29 cellular contexts compared by ENCODE assay signal in the genomic region with DNA sequence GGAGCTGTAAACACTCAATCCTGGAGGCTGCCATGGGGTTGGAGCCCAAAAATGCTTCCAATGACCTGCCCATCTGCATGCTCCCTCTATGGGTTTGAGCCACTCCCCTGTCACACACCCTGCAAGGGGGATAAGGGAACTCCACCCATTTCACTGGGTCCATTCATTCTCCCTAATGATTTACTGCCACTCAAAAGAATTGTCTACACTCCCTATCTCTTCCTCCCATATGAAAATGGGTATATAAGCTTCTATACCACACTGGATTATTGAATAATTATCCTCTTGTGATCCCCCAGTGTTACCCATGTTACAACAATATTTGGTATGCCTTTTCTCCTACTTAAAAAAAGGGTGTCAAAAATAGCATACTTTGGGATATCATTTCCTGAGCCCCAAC.
"Had no signal": no experiment of that assay in that cellular context is flagged by ENCODE, and none has a peak within 500 bp of the region (broad histone marks: within the 10 kb centered on the region; RNA-seq: fewer than 3 reads in every experiment).

No MANE protein-coding gene starts in this region.

- H3K79me2 ChIP-seq: parathyroid adenoma had no signal

- H3K9me3 Mint-ChIP-seq: stimulated activated naive CD8-positive, alpha-beta T cell treated with anti-CD3 and anti-CD28 coated beads, Interleukin-15, Interleukin-2, amounts not matched to agents 100 ng/mL and 50 ng/mL, for 24 hours had no signal

- H3K27me3 ChIP-seq: neural progenitor cell, ovary, right lobe of liver, sigmoid colon, stomach, thyroid gland, tibial nerve, upper lobe of left lung, uterus had no signal

- DNase-seq: naive thymus-derived CD4-positive, alpha-beta T cell; natural killer cell; occipital lobe; ovary; posterior cingulate gyrus; psoas muscle; right cardiac atrium; right lobe of liver; sigmoid colon; small intestine; stimulated activated CD4-positive, alpha-beta T cell treated with anti-CD3 and anti-CD28 coated beads, Interleukin-15, amount 100 ng/mL, for 24 hours; stimulated activated CD4-positive, alpha-beta T cell treated with anti-CD3 and anti-CD28 coated beads, Interleukin-2, amount 100 ng/mL, for 24 hours; stimulated activated CD4-positive, alpha-beta T cell treated with anti-CD3 and anti-CD28 coated beads, Interleukin-2, amount 100 ng/mL, for 48 hours; stimulated activated CD4-positive, alpha-beta T cell treated with anti-CD3 and anti-CD28 coated beads, Interleukin-4, amount 100 ng/mL, for 4 hours; stimulated activated CD8-positive, alpha-beta memory T cell treated with anti-CD3 and anti-CD28 coated beads, Interleukin-4, amount 100 ng/mL, for 48 hours; stimulated activated naive B cell treated with anti-CD40 and anti-IgM and Interleukin-4, amounts not matched to agents 10 μg/mL and 1 μg/mL and 100 μg/mL, for 72 hours; stimulated activated naive CD4-positive, alpha-beta T cell treated with Interleukin-2 at 50 U/mL for 16 hours; stomach; thyroid gland; trophoblast cell; upper lobe of left lung; uterus had no signal

- H3K9me3 ChIP-seq: ovary, psoas muscle, thoracic aorta, thyroid gland, uterus had no signal

- H3K4me1 Mint-ChIP-seq: natural killer cell; neural progenitor cell; stimulated activated naive B cell treated with anti-CD40 and anti-IgM and Interleukin-4, amounts not matched to agents 10 μg/mL and 1 μg/mL and 100 μg/mL, for 72 hours had no signal

- H3K36me3 Mint-ChIP-seq: neural progenitor cell had no signal

- H3K4me1 ChIP-seq: neural progenitor cell, parathyroid adenoma, psoas muscle, right lobe of liver, sigmoid colon, stomach, thyroid gland, tibial nerve, upper lobe of left lung, uterus had no signal

- H3K9ac ChIP-seq: neural progenitor cell, parathyroid adenoma had no signal

- H3K27me3 Mint-ChIP-seq: progenitor cell of endocrine pancreas had no signal

- H3K27ac Mint-ChIP-seq: naive thymus-derived CD4-positive, alpha-beta T cell; natural killer cell; nephron; neural progenitor cell; stimulated activated naive B cell treated with anti-CD40 and anti-IgM and Interleukin-4, amounts not matched to agents 10 μg/mL and 1 μg/mL and 100 μg/mL, for 72 hours; stimulated activated naive CD8-positive, alpha-beta T cell treated with anti-CD3 and anti-CD28 coated beads, Interleukin-15, Interleukin-2, amounts not matched to agents 100 ng/mL and 50 ng/mL, for 24 hours had no signal

- FAIRE-seq: small intestine had no signal

- H3K36me3 ChIP-seq: neural progenitor cell, ovary, right lobe of liver, sigmoid colon, stomach, thoracic aorta, thyroid gland, tibial nerve, upper lobe of left lung, uterus had no signal

- H3K4me3 ChIP-seq: neural progenitor cell, ovary, psoas muscle, right lobe of liver, sigmoid colon, stomach, thoracic aorta, thyroid gland, tibial nerve, upper lobe of left lung, uterus had no signal

- H3K4me2 ChIP-seq: neural progenitor cell had no signal

- H2AFZ ChIP-seq: neural progenitor cell, parathyroid adenoma had no signal

- H3K4me3 Mint-ChIP-seq: naive thymus-derived CD4-positive, alpha-beta T cell; natural killer cell; nephron; neural progenitor cell; stimulated activated naive B cell treated with anti-CD40 and anti-IgM and Interleukin-4, amounts not matched to agents 10 μg/mL and 1 μg/mL and 100 μg/mL, for 72 hours; stimulated activated naive CD8-positive, alpha-beta T cell treated with anti-CD3 and anti-CD28 coated beads, Interleukin-15, Interleukin-2, amounts not matched to agents 100 ng/mL and 50 ng/mL, for 24 hours had no signal

- ATAC-seq: naive thymus-derived CD4-positive, alpha-beta T cell; natural killer cell; psoas muscle; right cardiac atrium; right lobe of liver; stimulated activated naive B cell treated with anti-CD40 and anti-IgM and Interleukin-4, amounts not matched to agents 10 μg/mL and 1 μg/mL and 100 μg/mL, for 72 hours had no signal

- H3K27ac ChIP-seq: neural progenitor cell, ovary, parathyroid adenoma, psoas muscle, right lobe of liver, sigmoid colon, stomach, thoracic aorta, thyroid gland, tibial nerve, upper lobe of left lung, uterus had no signal
